Comparison of ENCODE assay signal across 8 cellular contexts in genomic region chr6:30557683-30557981, GRCh38. TPM values are rescaled to one million over a fixed set of nuclear protein-coding genes. Genes with fewer than 3 reads are reported as not detected.
DNase-seq lines count a peak whose midpoint lies in the region; TF ChIP-seq lines count a peak whose summit lies in the region.

No MANE protein-coding gene starts in this region.

- H3K36me3 Mint-ChIP-seq in HFFc6 (ENCODE audit: low read depth) = peaks cover 23% of the 10 kb centered on the region

- H3K9me3 Mint-ChIP-seq in HFFc6 = no peaks in the 10 kb centered on the region

- peaks cover 17 to 36% (median 28%) of the 10 kb centered on the region in 4 donors for H3K4me1 ChIP-seq in stomach

- no peak for TF ChIP-seq POLR2A in stomach (IDR thresholded peaks at IDR 0.05)

- H3K36me3 ChIP-seq in stomach = peaks cover 18 to 38% (median 33%) of the 10 kb centered on the region in 4 donors

- H3K4me3 Mint-ChIP-seq in HFFc6 = peak overlapping the region; percentile 93

- H3K27me3 Mint-ChIP-seq in HFFc6 (ENCODE audit: insufficient read depth) = peaks cover 7% of the 10 kb centered on the region

- no peak for TF ChIP-seq EP300 in stomach (IDR thresholded peaks at IDR 0.05)

- peak overlapping the region; percentile 97 to 100 (median 98) for H3K27ac ChIP-seq in stomach

- DNase-seq in AG09309 (ENCODE audit: low read depth) = no peak
- no peak for DNase-seq in HFFc6
- DNase-seq in activated CD8-positive, alpha-beta memory T cell treated with anti-CD3 and anti-CD28 coated beads, Interleukin-2, amount 50 U/mL, for 4 hours = peak; percentile 59
- DNase-seq in stomach = no peak
- no peak for DNase-seq in stimulated activated CD4-positive, alpha-beta T cell treated with anti-CD3 and anti-CD28 coated beads, Interleukin-4, amount 100 ng/mL, for 24 hours
- no peak for DNase-seq in NCI-H748 treated with DMSO at 0.1 percent for 48 hours (lab: John Stamatoyannopoulos, UW)
- DNase-seq in NCI-H1092 treated with DMSO at 0.1 percent for 48 hours (lab: John Stamatoyannopoulos, UW) = no peak

- H3K4me3 ChIP-seq in AG09309 (ENCODE audit: control insufficient read depth, low read depth, low read length) = peak overlapping the region; percentile 87
- peak overlapping the region; percentile 89 for H3K4me3 ChIP-seq in iPS-11a (ENCODE audit: low read depth, low read length)
- H3K4me3 ChIP-seq in stomach = peak overlapping the region; percentile 82 to 98 (median 93)

- H3K4me1 Mint-ChIP-seq in HFFc6 (ENCODE audit: low read depth) = peaks cover 39% of the 10 kb centered on the region

- WGBS in stomach, 5 donors = 2 to 4% (median 3%) methylated on average over 6 of the region's 6 CpGs

- H3K9me3 ChIP-seq in stomach = no peaks in the 10 kb centered on the region

- TF ChIP-seq CTCF in AG09309 (IDR thresholded peaks at IDR 0.05; ENCODE audit: control insufficient read depth, insufficient read depth, low read depth, low read length, missing control alignments) (no peak), HFFc6 (IDR thresholded peaks at IDR 0.05) (no peak), stomach (IDR thresholded peaks at IDR 0.05) (no peak)

- no peaks in the 10 kb centered on the region for H3K27me3 ChIP-seq in stomach

- intact Hi-C loops in stomach (cut with DNase I; ENCODE audit: low total_unique reads) = no loop called here

- peak overlapping the region; percentile 100 for H3K27ac Mint-ChIP-seq in HFFc6

RNA-seq across cellular contexts. Expression of gene PRR3, which starts 0.5 kb away (rescaled TPM):
- 10 to 100 TPM in 5 of 6 experiments, 1 to 10 TPM in 1; 9.8 to 14.0 (median 12.3) TPM for total RNA-seq in HFFc6 (2021; fragmentation: NEBNext Ultra II Directional; extraction: Animal tissue kit (Norgen Biotek cat#: 25700))
- 10 to 100 TPM in 2 of 5 donors, under 1 TPM in 1, not detected in 2; 0.89 to 10.7 (median 10.5) TPM for total RNA-seq in stomach
- polyA plus RNA-seq in stomach = 1 to 10 TPM; 4.1 to 7.1 (median 5.5) TPM

RNA-seq across cellular contexts. Expression of gene GNL1, which starts 1.3 kb away (rescaled TPM):
- 10 to 100 TPM; 56.9 to 65.6 (median 61.9) TPM for total RNA-seq in HFFc6 (2021; fragmentation: NEBNext Ultra II Directional; extraction: Animal tissue kit (Norgen Biotek cat#: 25700))
- 10 to 100 TPM; 12.7 to 39.7 (median 19.2) TPM for total RNA-seq in stomach
- 10 to 100 TPM; 42.6 to 53.3 (median 48.9) TPM for polyA plus RNA-seq in stomach

RNA-seq across cellular contexts. Expression of gene ABCF1, which starts 13.6 kb away (rescaled TPM):
- total RNA-seq in HFFc6 (2021; fragmentation: NEBNext Ultra II Directional; extraction: Animal tissue kit (Norgen Biotek cat#: 25700)) = 10 to 100 TPM; 51.3 to 69.3 (median 63.1) TPM
- total RNA-seq in stomach = 10 to 100 TPM in 4 of 5 donors, 1 to 10 TPM in 1; 7.6 to 32.6 (median 28.3) TPM
- 10 to 100 TPM; 17.1 to 28.0 (median 26.8) TPM for polyA plus RNA-seq in stomach

RNA-seq across cellular contexts. Expression of gene PPP1R10, which starts 59.4 kb away (rescaled TPM):
- 10 to 100 TPM; 62.4 to 75.4 (median 71.2) TPM for total RNA-seq in HFFc6 (2021; fragmentation: NEBNext Ultra II Directional; extraction: Animal tissue kit (Norgen Biotek cat#: 25700))
- total RNA-seq in stomach = 100 to 1,000 TPM in 2 of 5 donors, 10 to 100 TPM in 3; 27.4 to 164 (median 50.1) TPM
- 10 to 100 TPM in 2 of 3 donors, 1 to 10 TPM in 1; 9.9 to 20.2 (median 17.7) TPM for polyA plus RNA-seq in stomach
